ENCODE assay signal across 9 cellular contexts in genomic region chr15:72319985-72320671, GRCh38. TPM values are rescaled to one million over a fixed set of nuclear protein-coding genes. Genes with fewer than 3 reads are reported as not detected.
A peak's percentile ranks its signal among the peaks of the same experiment; 100 is the strongest.
DNase-seq lines count a peak whose midpoint lies in the region; TF ChIP-seq lines count a peak whose summit lies in the region.
"Had no signal": no experiment of that assay in that cellular context is flagged by ENCODE, and none has a peak within 500 bp of the region (broad histone marks: within the 10 kb centered on the region; RNA-seq: fewer than 3 reads in every experiment).

Gene CELF6 (minus strand): TSS chr15:72320157. CDS start chr15:72319874, 283 bp downstream.

- H3F3A ChIP-seq in OCI-LY1 (ENCODE audit: insufficient read depth, low read length): no peaks in the 10 kb centered on the region; the same call in 1 of the 2 replicates

- H3K27ac ChIP-seq in OCI-LY1 (ENCODE audit: low read depth, low read length, poor library complexity, severe bottlenecking): no peak within 1 kb of the TSS

- H3K4me3 ChIP-seq in OCI-LY1 (ENCODE audit: low read depth, low read length, poor library complexity, severe bottlenecking): peak within 1 kb of the TSS; percentile 69

- TF ChIP-seq CTCF in OCI-LY1 (IDR thresholded peaks at IDR 0.05; ENCODE audit: low read length): no peak

- DNase-seq in NCI-H2107 treated with DMSO at 0.1 percent for 48 hours (lab: John Stamatoyannopoulos, UW; ENCODE audit: unreplicated experiment) (peak; percentile 17), NCI-H2107 (lab: John Stamatoyannopoulos, UW) (no peak), HS-27A (ENCODE audit: low read depth) (peak; percentile 45), activated T-cell treated with anti-CD3 and anti-CD28 coated beads for 48 hours (ENCODE audit: low read depth) (peak; percentile 53), epidermal melanocyte (ENCODE audit: insufficient read length, low spot score) (peak; percentile 70), mucosa of gallbladder (ENCODE audit: low spot score) (peak; percentile 72)
- peak; percentile 52 to 62 for DNase-seq in stimulated activated CD8-positive, alpha-beta memory T cell treated with anti-CD3 and anti-CD28 coated beads, Interleukin-2, amount 100 ng/mL, for 48 hours (ENCODE audit: low read depth in 2 of 2)
- DNase-seq: DND-41 had no signal

- H3K4me1 ChIP-seq in OCI-LY1 (ENCODE audit: insufficient read depth, low read length, severe bottlenecking): peaks cover 10% of the 10 kb centered on the region

- no peaks in the 10 kb centered on the region for H3K9me2 ChIP-seq in OCI-LY1 (ENCODE audit: low read depth, low read length)

- no peaks in the 10 kb centered on the region for H4K20me1 ChIP-seq in OCI-LY1 (ENCODE audit: insufficient read depth, low read length)

- no peaks in the 10 kb centered on the region for H3K79me2 ChIP-seq in OCI-LY1 (ENCODE audit: insufficient read depth, low read length)

- no peak within 1 kb of the TSS for H2AFZ ChIP-seq in OCI-LY1 (ENCODE audit: low read length)

- peaks cover 8% of the 10 kb centered on the region; the same call in 1 of the 2 replicates for H3K9me3 ChIP-seq in OCI-LY1 (ENCODE audit: low read length)

- H3K9ac ChIP-seq in OCI-LY1 (ENCODE audit: low read length): peak within 1 kb of the TSS; percentile 48; the same call in 1 of the 2 replicates

- peak within 1 kb of the TSS; percentile 93 for H3K4me2 ChIP-seq in OCI-LY1 (ENCODE audit: low read length)

- H3K27me3 ChIP-seq in OCI-LY1 (ENCODE audit: insufficient read depth, low read length): no peaks in the 10 kb centered on the region

- H3K36me3 ChIP-seq in OCI-LY1 (ENCODE audit: insufficient read depth, low read length): no peaks in the 10 kb centered on the region

RNA-seq across cellular contexts. Expression of gene CELF6, which starts in this region (rescaled TPM):
- 2.1 TPM for total RNA-seq in mucosa of gallbladder
